Comparison of ENCODE assay signal across 8 cellular contexts in genomic region chr7:22413211-22413610, GRCh38.
"Had no signal": no experiment of that assay in that cellular context is flagged by ENCODE, and none has a peak within 500 bp of the region (broad histone marks: within the 10 kb centered on the region; RNA-seq: fewer than 3 reads in every experiment).

No MANE protein-coding gene starts in this region.

- H3K4me3 ChIP-seq: GM23338, K562 had no signal

- FAIRE-seq: H1, H54, HTR-8/SVneo, K562 had no signal

- ATAC-seq: K562 had no signal

- DNase-seq: H9, HCEC 1CT, IMR-90 had no signal
